Comparison of ENCODE assay signal across 17 cellular contexts in genomic region chr15:69132935-69133861, GRCh38. TPM values are rescaled to one million over a fixed set of nuclear protein-coding genes. Genes with fewer than 3 reads are reported as not detected.
DNase-seq lines count a peak whose midpoint lies in the region; ATAC-seq and TF ChIP-seq lines count a peak whose summit lies in the region.
"Had no signal": no experiment of that assay in that cellular context is flagged by ENCODE, and none has a peak within 500 bp of the region (broad histone marks: within the 10 kb centered on the region; RNA-seq: fewer than 3 reads in every experiment).

No MANE protein-coding gene starts in this region.

- no peak for TF ChIP-seq CTCF in SK-N-SH (IDR thresholded peaks at IDR 0.05)
- TF ChIP-seq CTCF in liver (IDR thresholded peaks at IDR 0.05; ENCODE audit: low read depth, low read length, missing input control): peak; percentile 10
- TF ChIP-seq CTCF in upper lobe of right lung (IDR thresholded peaks at IDR 0.05): no peak

- H3K4me1 ChIP-seq in SK-N-SH (ENCODE audit: control insufficient read depth in 1 of 2, insufficient read depth in 2 of 2, low read depth in 1 of 2, low read length in 1 of 2) (peaks cover 0 to 9% of the 10 kb centered on the region in 2 experiments; a peak in 1 of 4 replicates), liver (ENCODE audit: control insufficient read depth in 4 of 4, insufficient read depth in 4 of 4, low read length in 3 of 4) (peaks cover 17 to 60% (median 54%) of the 10 kb centered on the region in 4 donors), upper lobe of right lung (peaks cover 24% of the 10 kb centered on the region)
- H3K4me1 ChIP-seq in CD4-positive, alpha-beta memory T cell (ENCODE audit: insufficient read depth, low read length): no peaks in the 10 kb centered on the region
- H3K4me1 ChIP-seq: Peyer's patch had no signal

- CTCF ChIA-PET in SK-N-SH (lab: Yijun Ruan, JAX): interaction anchor here (0.6 to 1.9 kb wide), 6 partner anchors 13 to 261 kb away, joined by 3 to 9 read pairs (median 3); no protein-coding TSS in a partner anchor
- CTCF ChIA-PET in CD4-positive, alpha-beta memory T cell (lab: Charles Lee; ENCODE audit: partially characterized antibody): no interaction called here

- H3K4me3 Mint-ChIP-seq in CD4-positive, alpha-beta memory T cell: no peak overlapping the region
- H3K4me3 Mint-ChIP-seq: stimulated activated naive B cell treated with anti-CD40 and anti-IgM and Interleukin-4, amounts not matched to agents 10 μg/mL and 1 μg/mL and 100 μg/mL, for 72 hours had no signal

- peaks cover 5 to 9% of the 10 kb centered on the region in 2 donors for H3K27me3 Mint-ChIP-seq in CD4-positive, alpha-beta memory T cell

- no peak overlapping the region for H2AFZ ChIP-seq in SK-N-SH (ENCODE audit: low read depth)

- peaks cover 0 to 5% (median 0%) of the 10 kb centered on the region in 8 donors for H3K9me3 Mint-ChIP-seq in CD4-positive, alpha-beta memory T cell
- H3K9me3 Mint-ChIP-seq: stimulated activated naive B cell treated with anti-CD40 and anti-IgM and Interleukin-4, amounts not matched to agents 10 μg/mL and 1 μg/mL and 100 μg/mL, for 72 hours had no signal

- peak; percentile 58 for TF ChIP-seq RAD21 in SK-N-SH (IDR thresholded peaks at IDR 0.05; ENCODE audit: low read length)
- TF ChIP-seq RAD21 in liver (IDR thresholded peaks at IDR 0.05): peak in 1 of 2 donors; percentile 18

- H3K27me3 ChIP-seq in SK-N-SH (ENCODE audit: insufficient read depth): no peaks in the 10 kb centered on the region
- no peaks in the 10 kb centered on the region for H3K27me3 ChIP-seq in liver (ENCODE audit: control insufficient read depth in 4 of 4, insufficient read depth in 4 of 4, low read length in 3 of 4)
- H3K27me3 ChIP-seq in CD4-positive, alpha-beta memory T cell (ENCODE audit: insufficient read depth, low read length): no peaks in the 10 kb centered on the region
- H3K27me3 ChIP-seq in upper lobe of right lung: no peaks in the 10 kb centered on the region
- H3K27me3 ChIP-seq: body of pancreas, Peyer's patch, vagina had no signal

- H3K27ac ChIP-seq in SK-N-SH (ENCODE audit: low read depth in 2 of 2, low read length in 1 of 2) (peak overlapping the region in 1 of 2 experiments; percentile 25; a peak in 1 of 4 replicates), liver (ENCODE audit: low read depth in 1 of 2, low read length in 2 of 2) (peak overlapping the region; percentile 6 to 31), upper lobe of right lung (no peak overlapping the region)
- no peak overlapping the region for H3K27ac ChIP-seq in CD4-positive, alpha-beta memory T cell (ENCODE audit: low read depth, low read length)
- H3K27ac ChIP-seq: Peyer's patch, vagina had no signal

- intact Hi-C loops in CD4-positive, alpha-beta memory T cell (cut with micrococcal nuclease): no loop called here
- intact Hi-C loops in posterior vena cava (cut with DNase I) (no loop called here), upper lobe of right lung (cut with DNase I) (no loop called here)

- 54% methylated on average over 3 of the region's 3 CpGs for WGBS in SK-N-SH (ENCODE audit: low lambda C conversion rate)
- WGBS in liver: 60% methylated on average over 3 of the region's 3 CpGs

- peak in 1 of 2 experiments; percentile 53; a peak in 1 of 4 replicates for TF ChIP-seq EP300 in SK-N-SH (IDR thresholded peaks at IDR 0.05; ENCODE audit: borderline replicate concordance in 1 of 2, low read depth in 1 of 2, low read length in 1 of 2)

- peak; percentile 98 for DNase-seq in DMS 273 (lab: John Stamatoyannopoulos, UW; ENCODE audit: unreplicated experiment)
- peak; percentile 86 for DNase-seq in NCI-H1694 (lab: John Stamatoyannopoulos, UW)
- DNase-seq in SK-N-SH: peak; percentile 30
- no peak for DNase-seq in CD4-positive, alpha-beta memory T cell
- no peak for DNase-seq in posterior vena cava (ENCODE audit: low spot score)
- DNase-seq in upper lobe of right lung: no peak
- DNase-seq: activated CD8-positive, alpha-beta memory T cell treated with anti-CD3 and anti-CD28 coated beads for 24 hours; activated effector memory CD4-positive, alpha-beta T cell treated with anti-CD3 and anti-CD28 coated beads, Interleukin-2, amount 50 U/mL, for 16 hours; body of pancreas; NCI-H2107; Peyer's patch; right cardiac atrium; stimulated activated naive B cell treated with anti-CD40 and anti-IgM and Interleukin-4, amounts not matched to agents 10 μg/mL and 1 μg/mL and 100 μg/mL, for 72 hours had no signal

- H3K36me3 ChIP-seq in SK-N-SH (replicated peaks in 1 of 2; ENCODE audit: control insufficient read depth in 1 of 2, insufficient read depth in 2 of 2, low read length in 1 of 2): no peaks in the 10 kb centered on the region
- no peaks in the 10 kb centered on the region for H3K36me3 ChIP-seq in liver (ENCODE audit: control insufficient read depth in 4 of 4, insufficient read depth in 3 of 4, low read depth in 1 of 4, low read length in 3 of 4)
- no peaks in the 10 kb centered on the region for H3K36me3 ChIP-seq in CD4-positive, alpha-beta memory T cell (ENCODE audit: insufficient read depth, low read length)
- H3K36me3 ChIP-seq in upper lobe of right lung: no peaks in the 10 kb centered on the region
- H3K36me3 ChIP-seq: Peyer's patch, vagina had no signal

- ATAC-seq in HG03378 (IDR thresholded peaks at IDR 0.05; ENCODE audit: unreplicated experiment) (no peak), upper lobe of right lung (no peak)
- ATAC-seq: body of pancreas; GM12878; stimulated activated naive B cell treated with anti-CD40 and anti-IgM and Interleukin-4, amounts not matched to agents 10 μg/mL and 1 μg/mL and 100 μg/mL, for 72 hours had no signal

- POLR2A ChIA-PET in SK-N-SH (lab: Yijun Ruan, JAX): interaction anchor here (0.5 kb wide), 1 partner anchor 16 kb away, joined by 6 read pairs; no protein-coding TSS in a partner anchor
- POLR2A ChIA-PET in CD4-positive, alpha-beta memory T cell (lab: Charles Lee; ENCODE audit: partially characterized antibody): no interaction called here

- no peaks in the 10 kb centered on the region for H3K4me1 Mint-ChIP-seq in CD4-positive, alpha-beta memory T cell

- H3F3A ChIP-seq in SK-N-SH (replicated peaks; ENCODE audit: insufficient read depth): no peaks in the 10 kb centered on the region

- H3K4me2 ChIP-seq in SK-N-SH: no peak overlapping the region

- H4K20me1 ChIP-seq in SK-N-SH (ENCODE audit: insufficient read depth): no peaks in the 10 kb centered on the region

- H3K36me3 Mint-ChIP-seq in CD4-positive, alpha-beta memory T cell: no peaks in the 10 kb centered on the region
- H3K36me3 Mint-ChIP-seq: stimulated activated naive B cell treated with anti-CD40 and anti-IgM and Interleukin-4, amounts not matched to agents 10 μg/mL and 1 μg/mL and 100 μg/mL, for 72 hours had no signal

- H3K9me3 ChIP-seq in SK-N-SH (no peaks in the 10 kb centered on the region), liver (ENCODE audit: control insufficient read depth in 4 of 4, low read length in 3 of 4) (no peaks in the 10 kb centered on the region), upper lobe of right lung (no peaks in the 10 kb centered on the region)
- no peaks in the 10 kb centered on the region for H3K9me3 ChIP-seq in CD4-positive, alpha-beta memory T cell (ENCODE audit: control insufficient read depth in 1 of 2, low read length in 2 of 2)
- H3K9me3 ChIP-seq: body of pancreas, Peyer's patch, vagina had no signal

- H3K9ac ChIP-seq in SK-N-SH (no peak overlapping the region), liver (ENCODE audit: low read depth in 1 of 2, low read length in 2 of 2) (no peak overlapping the region)

- H3K9me2 ChIP-seq in SK-N-SH: no peaks in the 10 kb centered on the region

- no peak overlapping the region for H3K27ac Mint-ChIP-seq in CD4-positive, alpha-beta memory T cell
- H3K27ac Mint-ChIP-seq: stimulated activated naive B cell treated with anti-CD40 and anti-IgM and Interleukin-4, amounts not matched to agents 10 μg/mL and 1 μg/mL and 100 μg/mL, for 72 hours had no signal

- H3K4me3 ChIP-seq in SK-N-SH (ENCODE audit: low read depth in 2 of 2, low read length in 1 of 2): no peak overlapping the region
- no peak overlapping the region for H3K4me3 ChIP-seq in liver (ENCODE audit: low read depth in 1 of 3, low read length in 3 of 3)
- H3K4me3 ChIP-seq in CD4-positive, alpha-beta memory T cell (ENCODE audit: low read length in 2 of 2): no peak overlapping the region
- no peak overlapping the region for H3K4me3 ChIP-seq in upper lobe of right lung
- H3K4me3 ChIP-seq: body of pancreas, GM12878, Peyer's patch, vagina had no signal

- H3K79me2 ChIP-seq in SK-N-SH (ENCODE audit: insufficient read depth): no peaks in the 10 kb centered on the region

TF ChIP-seq in SK-N-SH, 30 proteins besides CTCF, POLR2A, EP300 and RAD21:
- peak; percentile 26; the same call in 1 of the 2 replicates for TF ChIP-seq SMC3 (IDR thresholded peaks at IDR 0.05; ENCODE audit: low read depth, low read length)
- no peak for TF ChIP-seq FOSL2 (IDR thresholded peaks at IDR 0.05; ENCODE audit: borderline replicate concordance, low read depth)
- peak; percentile 10 for TF ChIP-seq CHD2 (IDR thresholded peaks at IDR 0.05; ENCODE audit: low read length, partially characterized antibody)

TF ChIP-seq in liver, 16 proteins besides CTCF, POLR2A, EP300 and RAD21:
- TF ChIP-seq GABPA (IDR thresholded peaks at IDR 0.05 in 1 of 2, conservative IDR thresholded peaks at IDR 0.05 in 1 of 2) (no peak), MAX (IDR thresholded peaks at IDR 0.05) (no peak), HNF4A (conservative IDR thresholded peaks at IDR 0.05) (peak; percentile 29 to 37), ATF3 (IDR thresholded peaks at IDR 0.05) (no peak), TAF1 (conservative IDR thresholded peaks at IDR 0.05) (no peak)

RNA-seq across cellular contexts. Expression of gene GLCE, which starts 27.2 kb away (rescaled TPM):
- 19.5 and 25.0 TPM in 2 replicates for polyA plus RNA-seq in SK-N-SH (2012; rRNA removed)
- polyA plus RNA-seq in SK-N-SH (2012; cell fraction: cytosol; rRNA removed): 28.0 and 29.3 TPM in 2 replicates
- 7.7 and 17.4 TPM in 2 replicates for polyA plus RNA-seq in SK-N-SH (2012; cell fraction: nucleus; rRNA removed)
- 10 to 100 TPM; 17.5 to 26.3 TPM for total RNA-seq in liver
- 1 to 10 TPM; 6.8 to 9.9 TPM for polyA plus RNA-seq in liver
- 1 to 10 TPM; 7.2 TPM for total RNA-seq in CD4-positive, alpha-beta memory T cell
- polyA plus RNA-seq in CD4-positive, alpha-beta memory T cell: 1 to 10 TPM; 6.1 to 9.0 TPM
- total RNA-seq in posterior vena cava: 10 to 100 TPM in 1 of 2 donors, 1 to 10 TPM in 1; 9.5 to 11.1 TPM
- 23.8 TPM for total RNA-seq in upper lobe of right lung

Comparison
In these comparisons a context has a peak if more than half of its experiments do, and no peak if none do; other contexts are left out.
1. DNase-seq: peak in DMS 273 (single experiment), NCI-H1694 (single experiment) and SK-N-SH (single experiment); none in CD4-positive, alpha-beta memory T cell (0 of 5), posterior vena cava (single experiment) and upper lobe of right lung (single experiment).
2. H3K27ac ChIP-seq: peak in liver (2 of 2); none in CD4-positive, alpha-beta memory T cell (single experiment) and upper lobe of right lung (single experiment).